In the genomic region with DNA sequence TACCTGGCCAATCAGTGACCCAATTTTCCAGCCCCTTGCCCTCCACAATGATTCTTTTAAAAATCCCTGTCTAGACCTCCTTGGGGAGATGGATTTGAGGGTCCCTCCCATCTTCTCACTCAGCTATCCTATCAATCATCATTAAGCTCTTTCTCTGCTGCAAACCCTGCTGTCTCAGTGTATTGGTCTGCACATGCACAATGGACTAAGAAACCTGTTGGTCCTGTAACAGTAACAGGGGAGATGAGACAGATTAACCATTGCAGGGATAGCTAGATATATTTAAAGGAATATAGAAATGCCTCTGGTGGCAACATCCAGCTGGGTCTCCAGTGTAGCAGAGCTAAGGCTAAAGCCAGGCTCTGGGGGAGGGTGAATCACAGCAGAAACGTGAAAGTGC, we compare ENCODE assay signal across 38 cellular contexts.
"Had no signal": no experiment of that assay in that cellular context is flagged by ENCODE, and none has a peak within 500 bp of the region (broad histone marks: within the 10 kb centered on the region; RNA-seq: fewer than 3 reads in every experiment).

No MANE protein-coding gene starts in this region.

- H3K4me3 Mint-ChIP-seq: activated naive CD4-positive, alpha-beta T cell treated with anti-CD3 and anti-CD28 coated beads for 36 hours; activated naive CD4-positive, alpha-beta T cell treated with anti-CD3 and anti-CD28 coated beads, Interleukin-2, amount 10 ng/mL, durations not matched to agents 7 days and 5 days; activated naive CD4-positive, alpha-beta T cell treated with anti-CD3 and anti-CD28 coated beads, Interleukin-2, amount 50 U/mL, for 24 hours; activated naive CD8-positive, alpha-beta T cell; activated naive CD8-positive, alpha-beta T cell treated with anti-CD3 and anti-CD28 coated beads for 36 hours; activated naive CD8-positive, alpha-beta T cell treated with anti-CD3 and anti-CD28 coated beads, Interleukin-2, amount 10 ng/mL, durations not matched to agents 7 days and 5 days; activated naive CD8-positive, alpha-beta T cell treated with anti-CD3 and anti-CD28 coated beads, Interleukin-2, amount 50 U/mL, for 24 hours; activated T-cell treated with anti-CD3 and anti-CD28 coated beads, Interleukin-2, amount 50 U/mL, for 24 hours; activated T-cell treated with anti-CD3 and anti-CD28 coated beads, Interleukin-2, amount 50 U/mL, for 4 hours; activated T-cell treated with anti-CD3 and anti-CD28 coated beads, Interleukin-2, amount 50 U/mL, for 72 hours; activated T-helper 1 cell treated with anti-CD3 and anti-CD28 coated beads, Interleukin-12 subunit alpha, Interleukin-12 subunit beta, Interleukin-2, Interleukin-4 antibody, amounts not matched to agents 30 ng/mL and 10 ng/mL and 1 ng/mL, durations not matched to agents 14 hours and 24 hours and 36 hours; activated T-helper 17 cell treated with anti-CD3 and anti-CD28 coated beads, Interleukin-2, amount 50 U/mL, for 72 hours; brain; central memory CD8-positive, alpha-beta T cell had no signal

- H3K36me3 ChIP-seq: adrenal gland, ascending aorta, brain microvascular endothelial cell, breast epithelium, cardiac muscle cell had no signal

- H3K4me3 ChIP-seq: adrenal gland, ascending aorta, body of pancreas, breast epithelium, cardiac muscle cell had no signal

- H3K27ac ChIP-seq: adrenal gland, ascending aorta, body of pancreas, brain microvascular endothelial cell, breast epithelium, cardiac muscle cell had no signal

- H3K4me1 Mint-ChIP-seq: activated naive CD4-positive, alpha-beta T cell treated with anti-CD3 and anti-CD28 coated beads, Interleukin-2, amount 10 ng/mL, durations not matched to agents 7 days and 5 days; activated naive CD4-positive, alpha-beta T cell treated with anti-CD3 and anti-CD28 coated beads, Interleukin-2, amount 50 U/mL, for 24 hours; activated naive CD8-positive, alpha-beta T cell treated with anti-CD3 and anti-CD28 coated beads for 36 hours; activated naive CD8-positive, alpha-beta T cell treated with anti-CD3 and anti-CD28 coated beads, Interleukin-2, amount 10 ng/mL, durations not matched to agents 7 days and 5 days; activated naive CD8-positive, alpha-beta T cell treated with anti-CD3 and anti-CD28 coated beads, Interleukin-2, amount 50 U/mL, for 24 hours; activated T-helper 17 cell treated with anti-CD3 and anti-CD28 coated beads, Interleukin-2, amount 50 U/mL, for 72 hours; central memory CD8-positive, alpha-beta T cell had no signal

- H3K27me3 ChIP-seq: adrenal gland, ascending aorta, body of pancreas, brain microvascular endothelial cell, cardiac muscle cell had no signal

- H3K27ac Mint-ChIP-seq: activated naive CD4-positive, alpha-beta T cell treated with anti-CD3 and anti-CD28 coated beads for 36 hours; activated naive CD4-positive, alpha-beta T cell treated with anti-CD3 and anti-CD28 coated beads, Interleukin-2, amount 10 ng/mL, durations not matched to agents 7 days and 5 days; activated naive CD4-positive, alpha-beta T cell treated with anti-CD3 and anti-CD28 coated beads, Interleukin-2, amount 50 U/mL, for 24 hours; activated naive CD4-positive, alpha-beta T cell treated with anti-CD3 and anti-CD28 coated beads, Interleukin-2, amount 50 U/mL, for 72 hours; activated naive CD8-positive, alpha-beta T cell; activated naive CD8-positive, alpha-beta T cell treated with anti-CD3 and anti-CD28 coated beads for 36 hours; activated naive CD8-positive, alpha-beta T cell treated with anti-CD3 and anti-CD28 coated beads, Interleukin-2, amount 10 ng/mL, durations not matched to agents 7 days and 5 days; activated naive CD8-positive, alpha-beta T cell treated with anti-CD3 and anti-CD28 coated beads, Interleukin-2, amount 50 U/mL, for 24 hours; activated T-cell treated with anti-CD3 and anti-CD28 coated beads, Interleukin-2, amount 50 U/mL, for 24 hours; activated T-cell treated with anti-CD3 and anti-CD28 coated beads, Interleukin-2, amount 50 U/mL, for 72 hours; activated T-helper 1 cell treated with anti-CD3 and anti-CD28 coated beads, Interleukin-12 subunit alpha, Interleukin-12 subunit beta, Interleukin-2, Interleukin-4 antibody, amounts not matched to agents 30 ng/mL and 10 ng/mL and 1 ng/mL, durations not matched to agents 14 hours and 24 hours and 36 hours; activated T-helper 17 cell treated with anti-CD3 and anti-CD28 coated beads, Interleukin-2, amount 50 U/mL, for 72 hours; activated T-helper 2 cell treated with anti-CD3 and anti-CD28 coated beads, Interferon-gamma antibody, Interleukin-2, Interleukin-4, amounts not matched to agents 10 μg/mL and 5 μg/mL and 100 μg/mL, durations not matched to agents 14 hours and 24 hours and 36 hours had no signal

- FAIRE-seq: bronchial epithelial cell had no signal

- H3K36me3 Mint-ChIP-seq: activated naive CD4-positive, alpha-beta T cell treated with anti-CD3 and anti-CD28 coated beads, Interleukin-2, amount 10 ng/mL, durations not matched to agents 7 days and 5 days; activated naive CD8-positive, alpha-beta T cell; activated naive CD8-positive, alpha-beta T cell treated with anti-CD3 and anti-CD28 coated beads for 36 hours; activated naive CD8-positive, alpha-beta T cell treated with anti-CD3 and anti-CD28 coated beads, Interleukin-2, amount 10 ng/mL, durations not matched to agents 7 days and 5 days; brain had no signal

- DNase-seq: activated effector memory CD4-positive, alpha-beta T cell treated with anti-CD3 and anti-CD28 coated beads, Interleukin-2, amount 50 U/mL, for 16 hours; activated effector memory CD4-positive, alpha-beta T cell treated with Interleukin-2 at 50 U/mL for 16 hours; activated gamma-delta T cell; activated gamma-delta T cell treated with Interleukin-2 at 50 U/mL for 16 hours; activated naive CD4-positive, alpha-beta T cell; activated naive CD4-positive, alpha-beta T cell treated with anti-CD3 and anti-CD28 coated beads for 36 hours; activated naive CD4-positive, alpha-beta T cell treated with anti-CD3 and anti-CD28 coated beads, Interleukin-2, amount 10 ng/mL, durations not matched to agents 7 days and 5 days; activated naive CD4-positive, alpha-beta T cell treated with anti-CD3 and anti-CD28 coated beads, Interleukin-2, amount 50 U/mL, for 16 hours; activated naive CD4-positive, alpha-beta T cell treated with Interleukin-2 at 50 U/mL for 16 hours; activated naive CD8-positive, alpha-beta T cell treated with anti-CD3 and anti-CD28 coated beads for 36 hours; activated naive CD8-positive, alpha-beta T cell treated with anti-CD3 and anti-CD28 coated beads, Interleukin-2, amount 10 ng/mL, durations not matched to agents 7 days and 5 days; activated naive CD8-positive, alpha-beta T cell treated with anti-CD3 and anti-CD28 coated beads, Interleukin-2, amount 50 U/mL, for 24 hours; activated T-cell treated with anti-CD3 and anti-CD28 coated beads, Interleukin-2, amount 50 U/mL, for 1 hour; activated T-cell treated with anti-CD3 and anti-CD28 coated beads, Interleukin-2, amount 50 U/mL, for 24 hours; activated T-cell treated with anti-CD3 and anti-CD28 coated beads, Interleukin-2, amount 50 U/mL, for 4 hours; activated T-cell treated with anti-CD3 and anti-CD28 coated beads, Interleukin-2, amount 50 U/mL, for 48 hours; activated T-cell treated with anti-CD3 and anti-CD28 coated beads, Interleukin-2, amount 50 U/mL, for 72 hours; adrenal gland; amniotic stem cell; amygdala; anterior cingulate cortex; aorta; body of pancreas; brain microvascular endothelial cell; central memory CD4-positive, alpha-beta T cell; cerebellar nuclear complex had no signal

- H3K9me3 ChIP-seq: adrenal gland had no signal

- H3K4me1 ChIP-seq: adrenal gland, ascending aorta, body of pancreas, breast epithelium had no signal
